8 cellular contexts compared by ENCODE assay signal in genomic region chr5:109688999-109689739, GRCh38. TPM values are rescaled to one million over a fixed set of nuclear protein-coding genes. Genes with fewer than 3 reads are reported as not detected.
DNase-seq lines count a peak whose midpoint lies in the region; TF ChIP-seq lines count a peak whose summit lies in the region.

No MANE protein-coding gene starts in this region.

- H3K27me3 Mint-ChIP-seq in activated naive CD4-positive, alpha-beta T cell treated with anti-CD3 and anti-CD28 coated beads, Interleukin-2, amount 50 U/mL, for 24 hours = no peaks in the 10 kb centered on the region
- H3K27me3 Mint-ChIP-seq in osteocyte (ENCODE audit: unreplicated experiment) = no peaks in the 10 kb centered on the region

- intact Hi-C loops in thyroid gland (cut with DNase I) = no loop called here

- peak; percentile 93 to 96 for TF ChIP-seq POLR2A in thyroid gland (IDR thresholded peaks at IDR 0.05)

- H3K36me3 Mint-ChIP-seq in activated naive CD4-positive, alpha-beta T cell treated with anti-CD3 and anti-CD28 coated beads, Interleukin-2, amount 50 U/mL, for 24 hours = peaks cover 4% of the 10 kb centered on the region
- peaks cover 3% of the 10 kb centered on the region for H3K36me3 Mint-ChIP-seq in osteocyte (ENCODE audit: unreplicated experiment)

- H3K9me3 Mint-ChIP-seq in activated naive CD4-positive, alpha-beta T cell treated with anti-CD3 and anti-CD28 coated beads, Interleukin-2, amount 50 U/mL, for 24 hours = no peaks in the 10 kb centered on the region
- no peaks in the 10 kb centered on the region for H3K9me3 Mint-ChIP-seq in osteocyte (ENCODE audit: unreplicated experiment)

- peaks cover 11 to 24% of the 10 kb centered on the region in 2 donors for H3K4me1 ChIP-seq in thyroid gland

- TF ChIP-seq CTCF in GM10266 (IDR thresholded peaks at IDR 0.05; ENCODE audit: control insufficient read depth, insufficient read depth, low read depth, missing control alignments) (no peak), HFF-Myc (IDR thresholded peaks at IDR 0.05; ENCODE audit: low read depth, low read length, missing control alignments) (no peak), osteocyte (IDR thresholded peaks at IDR 0.05) (peak; percentile 24), thyroid gland (IDR thresholded peaks at IDR 0.05) (peak in 2 of 6 experiments; percentile 5 to 8)

- H3K27me3 ChIP-seq in thyroid gland = no peaks in the 10 kb centered on the region

- WGBS in thyroid gland, 2 donors = 3 to 6% methylated on average over 13 to 29 of the region's 68 CpGs

- H3K4me3 Mint-ChIP-seq in activated naive CD4-positive, alpha-beta T cell treated with anti-CD3 and anti-CD28 coated beads, Interleukin-2, amount 50 U/mL, for 24 hours = peak overlapping the region; percentile 91
- H3K4me3 Mint-ChIP-seq in osteocyte (ENCODE audit: unreplicated experiment) = peak overlapping the region; percentile 85

- DNase-seq in GM10266 (ENCODE audit: extremely low spot score) (peak; percentile 91), HFF-Myc (ENCODE audit: extremely low read depth, low read depth) (no peak), MV-4-11 (lab: John Stamatoyannopoulos, UW) (peak; percentile 89), SK-N-MC (ENCODE audit: low read depth, low spot score) (no peak), glomerular visceral epithelial cell (ENCODE audit: extremely low spot score) (peak; percentile 94), osteocyte (ENCODE audit: extremely low spot score, unreplicated experiment) (peak; percentile 93), thyroid gland (peak; percentile 85 to 89)

- H3K4me1 Mint-ChIP-seq in activated naive CD4-positive, alpha-beta T cell treated with anti-CD3 and anti-CD28 coated beads, Interleukin-2, amount 50 U/mL, for 24 hours = peaks cover 31% of the 10 kb centered on the region
- H3K4me1 Mint-ChIP-seq in osteocyte (ENCODE audit: unreplicated experiment) = peaks cover 30% of the 10 kb centered on the region

- H3K9ac ChIP-seq in SK-N-MC (ENCODE audit: insufficient read length) = peak overlapping the region; percentile 75

- H3K4me3 ChIP-seq in HFF-Myc (replicated peaks; ENCODE audit: low read depth, low read length) = peak overlapping the region; percentile 59
- peak overlapping the region; percentile 94 for H3K4me3 ChIP-seq in SK-N-MC
- H3K4me3 ChIP-seq in thyroid gland (replicated peaks in 1 of 3) = peak overlapping the region; percentile 43 to 97 (median 85)

- peaks cover 4% of the 10 kb centered on the region; the same call in 1 of the 2 replicates for H3K9me3 ChIP-seq in SK-N-MC (ENCODE audit: low read depth, low read length)
- no peaks in the 10 kb centered on the region for H3K9me3 ChIP-seq in thyroid gland

- H3K27ac ChIP-seq in SK-N-MC (peak overlapping the region; percentile 66), thyroid gland (peak overlapping the region; percentile 84 to 97 (median 96))

- peak overlapping the region; percentile 82 for H3K27ac Mint-ChIP-seq in activated naive CD4-positive, alpha-beta T cell treated with anti-CD3 and anti-CD28 coated beads, Interleukin-2, amount 50 U/mL, for 24 hours
- H3K27ac Mint-ChIP-seq in osteocyte (ENCODE audit: unreplicated experiment) = peak overlapping the region; percentile 98

- H3K36me3 ChIP-seq in SK-N-MC (ENCODE audit: insufficient read depth, low read length) = no peaks in the 10 kb centered on the region
- H3K36me3 ChIP-seq in thyroid gland = no peaks in the 10 kb centered on the region

RNA-seq across cellular contexts. Expression of gene MAN2A1, which starts 0.6 kb away (rescaled TPM):
- 134 and 139 TPM in 2 replicates for total RNA-seq in osteocyte
- total RNA-seq in thyroid gland = 10 to 100 TPM; 53.1 to 83.6 (median 59.3) TPM

Comparison
In these comparisons a context has a peak if more than half of its experiments do, and no peak if none do; other contexts are left out.
1. DNase-seq: peak in GM10266 (single experiment), MV-4-11 (single experiment), glomerular visceral epithelial cell (single experiment), osteocyte (single experiment) and thyroid gland (2 of 2); none in HFF-Myc (single experiment) and SK-N-MC (single experiment).
2. Peak in every context shown above with its lines, with median percentiles within 50 percentile points of each other: H3K4me3 ChIP-seq.